Comparison of ENCODE assay signal across 21 cellular contexts in the genomic region with DNA sequence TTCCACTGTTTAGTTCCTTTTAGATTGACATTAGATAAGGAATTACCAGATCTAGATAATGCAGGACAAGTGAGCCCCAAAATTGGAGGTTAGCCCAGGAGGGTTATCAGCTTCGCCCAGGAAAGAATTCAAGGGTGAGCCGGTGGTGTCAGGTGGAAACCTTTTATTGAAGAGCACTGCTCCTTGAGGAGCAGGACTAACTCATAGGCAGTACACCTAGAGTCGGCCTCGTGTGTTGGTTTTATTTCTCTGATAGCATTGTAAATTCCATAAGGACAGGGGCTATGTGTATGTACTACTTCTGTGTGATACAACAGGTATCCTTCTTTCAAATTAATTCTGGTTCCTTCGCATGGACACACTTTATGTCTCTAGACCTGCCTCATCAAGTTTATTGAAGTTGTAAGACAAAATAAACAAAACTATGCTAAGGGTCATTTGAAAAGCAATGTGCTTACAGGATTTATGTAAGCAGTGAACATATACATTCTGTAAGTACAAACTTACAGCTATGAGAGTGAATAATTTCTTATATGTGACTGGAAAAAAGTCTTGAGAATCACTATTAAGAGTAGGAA.
"Had no signal": no experiment of that assay in that cellular context is flagged by ENCODE, and none has a peak within 500 bp of the region (broad histone marks: within the 10 kb centered on the region; RNA-seq: fewer than 3 reads in every experiment).

No MANE protein-coding gene starts in this region.

- H3K27me3 Mint-ChIP-seq: activated CD4-positive, alpha-beta T cell treated with anti-CD3 and anti-CD28 coated beads for 36 hours; naive thymus-derived CD8-positive, alpha-beta T cell had no signal

- H3K4me1 Mint-ChIP-seq: activated CD4-positive, alpha-beta T cell treated with anti-CD3 and anti-CD28 coated beads for 36 hours; mesothelial cell of epicardium; naive thymus-derived CD8-positive, alpha-beta T cell; neural progenitor cell had no signal

- H3K9ac ChIP-seq: neural progenitor cell had no signal

- H3K9me3 ChIP-seq: esophagus squamous epithelium, right atrium auricular region, tibial nerve had no signal

- H3K27ac Mint-ChIP-seq: activated CD4-positive, alpha-beta T cell treated with anti-CD3 and anti-CD28 coated beads for 36 hours; mesothelial cell of epicardium; neural progenitor cell had no signal

- H3K9me3 Mint-ChIP-seq: naive thymus-derived CD8-positive, alpha-beta T cell had no signal

- H3K4me1 ChIP-seq: esophagus squamous epithelium, neural progenitor cell, tibial nerve had no signal

- DNase-seq: activated CD4-positive, alpha-beta T cell treated with anti-CD3 and anti-CD28 coated beads for 36 hours; activated CD4-positive, alpha-beta T cell treated with anti-CD3 and anti-CD28 coated beads, Interleukin-2, amount 50 U/mL, for 48 hours; activated CD4-positive, CD25-positive, alpha-beta regulatory T cell; activated CD8-positive, alpha-beta memory T cell treated with anti-CD3 and anti-CD28 coated beads for 24 hours; activated gamma-delta T cell treated with Interleukin-2 at 50 U/mL for 16 hours; activated naive CD4-positive, alpha-beta T cell treated with anti-CD3 and anti-CD28 coated beads, Interleukin-2, amount 50 U/mL, for 16 hours; amniotic stem cell; central memory CD4-positive, alpha-beta T cell; dermis blood vessel endothelial cell; effector CD4-positive, alpha-beta T cell; esophagus squamous epithelium; mammary epithelial cell; naive thymus-derived CD8-positive, alpha-beta T cell; occipital lobe; stimulated activated CD4-positive, alpha-beta T cell treated with anti-CD3 and anti-CD28 coated beads, Interleukin-15, amount 100 ng/mL, for 24 hours; stimulated activated CD4-positive, alpha-beta T cell treated with anti-CD3 and anti-CD28 coated beads, Interleukin-2, amount 100 ng/mL, for 24 hours; stimulated activated naive CD4-positive, alpha-beta T cell treated with Interleukin-2 at 50 U/mL for 16 hours had no signal

- H3K27me3 ChIP-seq: esophagus squamous epithelium, neural progenitor cell, right atrium auricular region, tibial nerve had no signal

- H3K27ac ChIP-seq: esophagus squamous epithelium, neural progenitor cell, right atrium auricular region, tibial nerve had no signal

- H3K4me3 Mint-ChIP-seq: activated CD4-positive, alpha-beta T cell treated with anti-CD3 and anti-CD28 coated beads for 36 hours; mesothelial cell of epicardium; naive thymus-derived CD8-positive, alpha-beta T cell; neural progenitor cell had no signal

- H3K4me3 ChIP-seq: esophagus squamous epithelium, neural progenitor cell, right atrium auricular region, tibial nerve had no signal

- ATAC-seq: activated CD4-positive, alpha-beta T cell treated with anti-CD3 and anti-CD28 coated beads for 36 hours; naive thymus-derived CD8-positive, alpha-beta T cell had no signal
